ENCODE assay signal across 25 cellular contexts in genomic region chr9:79641055-79641454, GRCh38.
DNase-seq lines count a peak whose midpoint lies in the region; ATAC-seq, FAIRE-seq and TF ChIP-seq lines count a peak whose summit lies in the region.
"Had no signal": no experiment of that assay in that cellular context is flagged by ENCODE, and none has a peak within 500 bp of the region (broad histone marks: within the 10 kb centered on the region; RNA-seq: fewer than 3 reads in every experiment).

No MANE protein-coding gene starts in this region.

- no peaks in the 10 kb centered on the region for H3K9me2 ChIP-seq in OCI-LY7 (ENCODE audit: insufficient read depth, low read length)

- H3K4me1 Mint-ChIP-seq in HFFc6 (ENCODE audit: low read depth) (peaks cover 83% of the 10 kb centered on the region), nephron (peaks cover 24% of the 10 kb centered on the region)

- peaks cover 6% of the 10 kb centered on the region; the same call in 1 of the 2 replicates for H3K9me3 Mint-ChIP-seq in HFFc6
- H3K9me3 Mint-ChIP-seq in nephron: peaks cover 12% of the 10 kb centered on the region

- H3K36me3 Mint-ChIP-seq in HFFc6 (ENCODE audit: low read depth): peaks cover 78% of the 10 kb centered on the region
- peaks cover 73% of the 10 kb centered on the region for H3K36me3 Mint-ChIP-seq in nephron (ENCODE audit: low read depth)

- H3K27me3 ChIP-seq in colonic mucosa (no peaks in the 10 kb centered on the region), aorta (ENCODE audit: control insufficient read depth in 1 of 2, insufficient read depth in 2 of 2, low read length in 1 of 2) (no peaks in the 10 kb centered on the region)
- H3K27me3 ChIP-seq: BLaER1 treated with 17β-estradiol and CSF1 and Interleukin-3, amounts not matched to agents 10 nM and 100 nM had no signal

- TF ChIP-seq CTCF in HFFc6 (IDR thresholded peaks at IDR 0.05) (no peak), nephron (IDR thresholded peaks at IDR 0.05; ENCODE audit: unreplicated experiment in 3 of 3) (no peak), OCI-LY7 (conservative IDR thresholded peaks at IDR 0.05; ENCODE audit: low read length) (no peak), colonic mucosa (IDR thresholded peaks at IDR 0.05) (no peak)

- POLR2A ChIA-PET in OCI-LY7 (lab: Charles Lee): interaction anchor here (0.6 to 2.1 kb wide), 2 partner anchors 9 to 12 kb away, joined by 3 to 6 read pairs; no protein-coding TSS in a partner anchor

- DNase-seq in HFFc6 (no peak), inferior parietal cortex (ENCODE audit: extremely low spot score) (no peak), OCI-LY7 (ENCODE audit: low spot score) (no peak), colonic mucosa (no peak), aorta (no peak)
- DNase-seq: Caco-2; CD4-positive, alpha-beta memory T cell; DMS 273 treated with DMSO at 0.1 percent for 48 hours; DMS79 treated with DMSO at 0.1 percent for 48 hours; KG1; NCI-H1092 treated with DMSO at 0.1 percent for 48 hours; NCI-H1436 treated with DMSO at 0.1 percent for 48 hours; NCI-H2029; NCI-H226; NCI-H510A treated with DMSO at 0.1 percent for 48 hours; NCI-H748 treated with DMSO at 0.1 percent for 48 hours; SHP77 treated with DMSO at 0.1 percent for 48 hours had no signal

- H3K4me3 Mint-ChIP-seq in HFFc6 (no peak overlapping the region), nephron (no peak overlapping the region)

- H3K36me3 ChIP-seq in OCI-LY7 (ENCODE audit: insufficient read depth, low read length) (peaks cover 17% of the 10 kb centered on the region), colonic mucosa (no peaks in the 10 kb centered on the region), aorta (ENCODE audit: control insufficient read depth in 1 of 2, insufficient read depth in 2 of 2, low read length in 1 of 2) (peaks cover 0 to 3% of the 10 kb centered on the region in 2 donors)

- H3K4me1 ChIP-seq in OCI-LY7 (ENCODE audit: insufficient read depth, low read length, poor library complexity, severe bottlenecking): no peaks in the 10 kb centered on the region
- no peaks in the 10 kb centered on the region for H3K4me1 ChIP-seq in colonic mucosa
- no peaks in the 10 kb centered on the region for H3K4me1 ChIP-seq in aorta (ENCODE audit: control insufficient read depth in 1 of 2, insufficient read depth in 2 of 2, low read length in 2 of 2)
- H3K4me1 ChIP-seq: Caco-2 had no signal

- H3K9ac ChIP-seq in colonic mucosa (ENCODE audit: low read depth in 2 of 2, low read length in 2 of 2): no peak overlapping the region
- H3K9ac ChIP-seq: BLaER1 treated with 17β-estradiol and CSF1 and Interleukin-3, amounts not matched to agents 10 nM and 100 nM had no signal

- intact Hi-C loops in OCI-LY7 (cut with micrococcal nuclease; ENCODE audit: unreplicated experiment) (no loop called here), colonic mucosa (cut with DNase I) (no loop called here), aorta (cut with DNase I) (no loop called here)

- H3K27me3 Mint-ChIP-seq in HFFc6 (ENCODE audit: insufficient read depth) (peaks cover 3% of the 10 kb centered on the region), nephron (ENCODE audit: low read depth) (peaks cover 4% of the 10 kb centered on the region)
- H3K27me3 Mint-ChIP-seq: CD4-positive, alpha-beta memory T cell had no signal

- no peaks in the 10 kb centered on the region for H4K20me1 ChIP-seq in OCI-LY7 (ENCODE audit: insufficient read depth, low read length)

- H2AFZ ChIP-seq in OCI-LY7 (ENCODE audit: low read length): no peak overlapping the region

- BruUV-seq in OCI-LY7 (replicated peaks; lab: Mats Ljungman, UMichigan): no TSS peak

- H3K4me2 ChIP-seq in OCI-LY7 (ENCODE audit: low read length): no peak overlapping the region

- ATAC-seq in aorta (ENCODE audit: low FRiP score): no peak
- ATAC-seq: HCT116 had no signal

- CTCF ChIA-PET in OCI-LY7 (lab: Charles Lee; ENCODE audit: unreplicated experiment): no interaction called here

- no peak overlapping the region for H3K27ac ChIP-seq in OCI-LY7 (ENCODE audit: low read depth, low read length, poor library complexity, severe bottlenecking)
- no peak overlapping the region for H3K27ac ChIP-seq in colonic mucosa
- H3K27ac ChIP-seq in aorta (ENCODE audit: low read depth in 1 of 2, low read length in 2 of 2): no peak overlapping the region
- H3K27ac ChIP-seq: BLaER1 treated with 17β-estradiol and CSF1 and Interleukin-3, amounts not matched to agents 10 nM and 100 nM; RWPE1 had no signal

- H3K4me3 ChIP-seq in OCI-LY7 (ENCODE audit: low read depth, low read length, poor library complexity, severe bottlenecking) (no peak overlapping the region), colonic mucosa (no peak overlapping the region), aorta (ENCODE audit: low read length in 2 of 2) (no peak overlapping the region)
- H3K4me3 ChIP-seq: BLaER1 treated with 17β-estradiol and CSF1 and Interleukin-3, amounts not matched to agents 10 nM and 100 nM had no signal

- H3K9me3 ChIP-seq in OCI-LY7 (ENCODE audit: low read length) (peaks cover 7% of the 10 kb centered on the region; the same call in 1 of the 2 replicates), colonic mucosa (no peaks in the 10 kb centered on the region), aorta (ENCODE audit: control insufficient read depth, low read length) (peaks cover 1% of the 10 kb centered on the region)
- H3K9me3 ChIP-seq: Caco-2 had no signal

- FAIRE-seq in endometrium (lab: Jason Lieb, UNC): peak; percentile 95
- FAIRE-seq: GM12891, H1, HTR-8/SVneo had no signal

- WGBS in aorta, 2 donors: 68 to 78% methylated on average over 1 of the region's 1 CpG

- no peaks in the 10 kb centered on the region for H3K79me2 ChIP-seq in OCI-LY7 (ENCODE audit: insufficient read depth, low read depth, low read length)

- peak overlapping the region; percentile 56; the same call in 1 of the 2 replicates for H3K27ac Mint-ChIP-seq in HFFc6
- peak overlapping the region; percentile 44 to 79 (median 59) for H3K27ac Mint-ChIP-seq in nephron
